Comparison of ENCODE assay signal across 22 cellular contexts in genomic region chr2:78147466-78147865, GRCh38.
"Had no signal": no experiment of that assay in that cellular context is flagged by ENCODE, and none has a peak within 500 bp of the region (broad histone marks: within the 10 kb centered on the region; RNA-seq: fewer than 3 reads in every experiment).

No MANE protein-coding gene starts in this region.

- H3K27me3 ChIP-seq: esophagus squamous epithelium, left lung, right atrium auricular region, tibial nerve had no signal

- H3K4me3 ChIP-seq: esophagus squamous epithelium, left lung, lung, mucosa of descending colon, right atrium auricular region, tibial nerve had no signal

- H3K36me3 ChIP-seq: esophagus squamous epithelium, left lung, right atrium auricular region, tibial nerve, WERI-Rb-1 had no signal

- DNase-seq: activated CD4-positive, alpha-beta memory T cell treated with anti-CD3 and anti-CD28 coated beads, Interleukin-2, amount 10 ng/mL, durations not matched to agents 7 days and 5 days; activated CD4-positive, alpha-beta T cell treated with anti-CD3 and anti-CD28 coated beads, Interleukin-2, amount 10 ng/mL, durations not matched to agents 7 days and 5 days; activated CD4-positive, CD25-positive, alpha-beta regulatory T cell treated with anti-CD3 and anti-CD28 coated beads, Interleukin-2, amount 50 U/mL, for 72 hours; activated CD8-positive, alpha-beta memory T cell treated with anti-CD3 and anti-CD28 coated beads, Interleukin-2, amount 50 U/mL, for 48 hours; activated gamma-delta T cell treated with Interleukin-2 at 50 U/mL for 16 hours; activated naive CD4-positive, alpha-beta T cell treated with anti-CD3 and anti-CD28 coated beads, Interleukin-2, amount 50 U/mL, for 16 hours; activated T-cell treated with anti-CD3 and anti-CD28 coated beads, Interleukin-2, amount 50 U/mL, for 24 hours; amniotic stem cell; central memory CD4-positive, alpha-beta T cell; esophagus squamous epithelium; foreskin melanocyte; left lung; mucosa of descending colon; stimulated activated naive CD4-positive, alpha-beta T cell treated with Interleukin-2 at 50 U/mL for 16 hours; T1000; WERI-Rb-1 had no signal

- H3K27ac Mint-ChIP-seq: activated CD4-positive, alpha-beta memory T cell treated with anti-CD3 and anti-CD28 coated beads, Interleukin-2, amount 10 ng/mL, durations not matched to agents 7 days and 5 days; activated CD4-positive, alpha-beta T cell treated with anti-CD3 and anti-CD28 coated beads, Interleukin-2, amount 10 ng/mL, durations not matched to agents 7 days and 5 days; activated T-cell treated with anti-CD3 and anti-CD28 coated beads, Interleukin-2, amount 50 U/mL, for 24 hours; activated T-helper 17 cell treated with anti-CD3 and anti-CD28 coated beads, Interleukin-2, amount 50 U/mL, for 72 hours; natural killer cell treated with Interleukin-12 subunit alpha and Interleukin-12 subunit beta and Interleukin-15 and Interleukin-18, amount 100 ng/mL, for 72 hours had no signal

- H3K4me1 Mint-ChIP-seq: activated CD4-positive, alpha-beta memory T cell treated with anti-CD3 and anti-CD28 coated beads, Interleukin-2, amount 10 ng/mL, durations not matched to agents 7 days and 5 days; activated CD4-positive, alpha-beta T cell treated with anti-CD3 and anti-CD28 coated beads, Interleukin-2, amount 10 ng/mL, durations not matched to agents 7 days and 5 days; activated T-helper 17 cell treated with anti-CD3 and anti-CD28 coated beads, Interleukin-2, amount 50 U/mL, for 72 hours had no signal

- ATAC-seq: activated T-helper 17 cell treated with anti-CD3 and anti-CD28 coated beads, Interleukin-2, amount 50 U/mL, for 72 hours; left lung; mucosa of descending colon had no signal

- H3K9me3 Mint-ChIP-seq: activated CD4-positive, alpha-beta memory T cell treated with anti-CD3 and anti-CD28 coated beads, Interleukin-2, amount 10 ng/mL, durations not matched to agents 7 days and 5 days had no signal

- FAIRE-seq: endothelial cell of umbilical vein had no signal

- H3K36me3 Mint-ChIP-seq: natural killer cell treated with Interleukin-12 subunit alpha and Interleukin-12 subunit beta and Interleukin-15 and Interleukin-18, amount 100 ng/mL, for 72 hours had no signal

- H3K4me3 Mint-ChIP-seq: activated CD4-positive, alpha-beta memory T cell treated with anti-CD3 and anti-CD28 coated beads, Interleukin-2, amount 10 ng/mL, durations not matched to agents 7 days and 5 days; activated CD4-positive, alpha-beta T cell treated with anti-CD3 and anti-CD28 coated beads, Interleukin-2, amount 10 ng/mL, durations not matched to agents 7 days and 5 days; activated T-cell treated with anti-CD3 and anti-CD28 coated beads, Interleukin-2, amount 50 U/mL, for 24 hours; activated T-helper 17 cell treated with anti-CD3 and anti-CD28 coated beads, Interleukin-2, amount 50 U/mL, for 72 hours; natural killer cell treated with Interleukin-12 subunit alpha and Interleukin-12 subunit beta and Interleukin-15 and Interleukin-18, amount 100 ng/mL, for 72 hours had no signal

- H3K27me3 Mint-ChIP-seq: activated CD4-positive, alpha-beta memory T cell treated with anti-CD3 and anti-CD28 coated beads, Interleukin-2, amount 10 ng/mL, durations not matched to agents 7 days and 5 days; activated CD4-positive, alpha-beta T cell treated with anti-CD3 and anti-CD28 coated beads, Interleukin-2, amount 10 ng/mL, durations not matched to agents 7 days and 5 days; activated T-cell treated with anti-CD3 and anti-CD28 coated beads, Interleukin-2, amount 50 U/mL, for 24 hours; activated T-helper 17 cell treated with anti-CD3 and anti-CD28 coated beads, Interleukin-2, amount 50 U/mL, for 72 hours; natural killer cell treated with Interleukin-12 subunit alpha and Interleukin-12 subunit beta and Interleukin-15 and Interleukin-18, amount 100 ng/mL, for 72 hours had no signal
